ENCODE assay signal across 1 cellular context in genomic region chr12:76081909-76082308, GRCh38.
TF ChIP-seq lines count a peak whose summit lies in the region.

No MANE protein-coding gene starts in this region.

TF ChIP-seq in K562, 482 proteins besides CTCF, POLR2A, EP300 and RAD21 (continued from another document):
- TF ChIP-seq, protein P1, sequence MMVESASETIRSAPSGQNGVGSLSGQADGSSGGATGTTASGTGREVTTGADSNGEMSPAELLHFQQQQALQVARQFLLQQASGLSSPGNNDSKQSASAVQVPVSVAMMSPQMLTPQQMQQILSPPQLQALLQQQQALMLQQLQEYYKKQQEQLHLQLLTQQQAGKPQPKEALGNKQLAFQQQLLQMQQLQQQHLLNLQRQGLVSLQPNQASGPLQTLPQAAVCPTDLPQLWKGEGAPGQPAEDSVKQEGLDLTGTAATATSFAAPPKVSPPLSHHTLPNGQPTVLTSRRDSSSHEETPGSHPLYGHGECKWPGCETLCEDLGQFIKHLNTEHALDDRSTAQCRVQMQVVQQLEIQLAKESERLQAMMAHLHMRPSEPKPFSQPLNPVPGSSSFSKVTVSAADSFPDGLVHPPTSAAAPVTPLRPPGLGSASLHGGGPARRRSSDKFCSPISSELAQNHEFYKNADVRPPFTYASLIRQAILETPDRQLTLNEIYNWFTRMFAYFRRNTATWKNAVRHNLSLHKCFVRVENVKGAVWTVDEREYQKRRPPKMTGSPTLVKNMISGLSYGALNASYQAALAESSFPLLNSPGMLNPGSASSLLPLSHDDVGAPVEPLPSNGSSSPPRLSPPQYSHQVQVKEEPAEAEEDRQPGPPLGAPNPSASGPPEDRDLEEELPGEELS (CRISPR knock-in tag; IDR thresholded peaks at IDR 0.05; ENCODE audit: borderline replicate concordance): no peak
- no peak for TF ChIP-seq ZNF239 (CRISPR knock-in tag; IDR thresholded peaks at IDR 0.05)
- no peak for TF ChIP-seq AFF1 (IDR thresholded peaks at IDR 0.05; ENCODE audit: low read depth in 1 of 2, partially characterized antibody in 2 of 2)
- no peak for TF ChIP-seq POLR2G (IDR thresholded peaks at IDR 0.05; ENCODE audit: low read depth, low read length)
- 0 out of 2 replicates have a peak, but pooled peaks have one; percentile 15 for TF ChIP-seq DPF2 (IDR thresholded peaks at IDR 0.05)
- TF ChIP-seq DACH1 (IDR thresholded peaks at IDR 0.05; ENCODE audit: partially characterized antibody): peak; percentile 71
- TF ChIP-seq TOE1 (IDR thresholded peaks at IDR 0.05; ENCODE audit: borderline replicate concordance): no peak
- no peak for TF ChIP-seq TOE1 (CRISPR knock-in tag; IDR thresholded peaks at IDR 0.05; ENCODE audit: borderline replicate concordance, low read depth)
- peak; percentile 30 for TF ChIP-seq C11orf30 (IDR thresholded peaks at IDR 0.05; ENCODE audit: low read depth)
- TF ChIP-seq SIX5 (IDR thresholded peaks at IDR 0.05; ENCODE audit: borderline replicate concordance in 1 of 2, insufficient read depth in 1 of 2, low read depth in 1 of 2, low read length in 2 of 2): no peak
- TF ChIP-seq WHSC1 (IDR thresholded peaks at IDR 0.05; ENCODE audit: low read length): no peak
- no peak for TF ChIP-seq FOS (IDR thresholded peaks at IDR 0.05; ENCODE audit: extremely low read depth, insufficient read length)
- no peak for TF ChIP-seq EWSR1 (IDR thresholded peaks at IDR 0.05; ENCODE audit: borderline replicate concordance, low read depth, partially characterized antibody)
- TF ChIP-seq ELF1 (tag; IDR thresholded peaks at IDR 0.05): no peak
- no peak for TF ChIP-seq ARNT (IDR thresholded peaks at IDR 0.05)
- TF ChIP-seq, protein P2, sequence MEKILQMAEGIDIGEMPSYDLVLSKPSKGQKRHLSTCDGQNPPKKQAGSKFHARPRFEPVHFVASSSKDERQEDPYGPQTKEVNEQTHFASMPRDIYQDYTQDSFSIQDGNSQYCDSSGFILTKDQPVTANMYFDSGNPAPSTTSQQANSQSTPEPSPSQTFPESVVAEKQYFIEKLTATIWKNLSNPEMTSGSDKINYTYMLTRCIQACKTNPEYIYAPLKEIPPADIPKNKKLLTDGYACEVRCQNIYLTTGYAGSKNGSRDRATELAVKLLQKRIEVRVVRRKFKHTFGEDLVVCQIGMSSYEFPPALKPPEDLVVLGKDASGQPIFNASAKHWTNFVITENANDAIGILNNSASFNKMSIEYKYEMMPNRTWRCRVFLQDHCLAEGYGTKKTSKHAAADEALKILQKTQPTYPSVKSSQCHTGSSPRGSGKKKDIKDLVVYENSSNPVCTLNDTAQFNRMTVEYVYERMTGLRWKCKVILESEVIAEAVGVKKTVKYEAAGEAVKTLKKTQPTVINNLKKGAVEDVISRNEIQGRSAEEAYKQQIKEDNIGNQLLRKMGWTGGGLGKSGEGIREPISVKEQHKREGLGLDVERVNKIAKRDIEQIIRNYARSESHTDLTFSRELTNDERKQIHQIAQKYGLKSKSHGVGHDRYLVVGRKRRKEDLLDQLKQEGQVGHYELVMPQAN (IDR thresholded peaks at IDR 0.05; ENCODE audit: borderline replicate concordance): no peak
- TF ChIP-seq, protein P3, sequence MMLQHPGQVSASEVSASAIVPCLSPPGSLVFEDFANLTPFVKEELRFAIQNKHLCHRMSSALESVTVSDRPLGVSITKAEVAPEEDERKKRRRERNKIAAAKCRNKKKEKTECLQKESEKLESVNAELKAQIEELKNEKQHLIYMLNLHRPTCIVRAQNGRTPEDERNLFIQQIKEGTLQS (IDR thresholded peaks at IDR 0.05): peak; percentile 75
- TF ChIP-seq, protein P3 (CRISPR knock-in tag; conservative IDR thresholded peaks at IDR 0.05): no peak
- peak; percentile 67; the same call in 1 of the 2 replicates for TF ChIP-seq NFE2L1 (tag; IDR thresholded peaks at IDR 0.05; ENCODE audit: borderline replicate concordance, low read depth)
- TF ChIP-seq NFE2 (IDR thresholded peaks at IDR 0.05; ENCODE audit: low read depth): peak; percentile 40; the same call in 1 of the 2 replicates
- TF ChIP-seq, protein P4, sequence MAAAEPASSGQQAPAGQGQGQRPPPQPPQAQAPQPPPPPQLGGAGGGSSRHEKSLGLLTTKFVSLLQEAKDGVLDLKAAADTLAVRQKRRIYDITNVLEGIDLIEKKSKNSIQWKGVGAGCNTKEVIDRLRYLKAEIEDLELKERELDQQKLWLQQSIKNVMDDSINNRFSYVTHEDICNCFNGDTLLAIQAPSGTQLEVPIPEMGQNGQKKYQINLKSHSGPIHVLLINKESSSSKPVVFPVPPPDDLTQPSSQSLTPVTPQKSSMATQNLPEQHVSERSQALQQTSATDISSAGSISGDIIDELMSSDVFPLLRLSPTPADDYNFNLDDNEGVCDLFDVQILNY (CRISPR knock-in tag; IDR thresholded peaks at IDR 0.05): no peak
- TF ChIP-seq JUNB (CRISPR knock-in tag; conservative IDR thresholded peaks at IDR 0.05): no peak
- TF ChIP-seq HOXB6 (CRISPR knock-in tag; IDR thresholded peaks at IDR 0.05; ENCODE audit: borderline replicate concordance): no peak
- TF ChIP-seq MAFF (IDR thresholded peaks at IDR 0.05; ENCODE audit: low read length): peak; percentile 52
- no peak for TF ChIP-seq SRSF7 (optimal IDR thresholded peaks at IDR 0.05; ENCODE audit: low read depth, low read length)
- no peak for TF ChIP-seq ZNF830 (CRISPR knock-in tag; IDR thresholded peaks at IDR 0.05)
- TF ChIP-seq ZNF707 (CRISPR knock-in tag; conservative IDR thresholded peaks at IDR 0.05): no peak
- no peak for TF ChIP-seq PYGO2 (tag; IDR thresholded peaks at IDR 0.05)
- TF ChIP-seq, protein P5, sequence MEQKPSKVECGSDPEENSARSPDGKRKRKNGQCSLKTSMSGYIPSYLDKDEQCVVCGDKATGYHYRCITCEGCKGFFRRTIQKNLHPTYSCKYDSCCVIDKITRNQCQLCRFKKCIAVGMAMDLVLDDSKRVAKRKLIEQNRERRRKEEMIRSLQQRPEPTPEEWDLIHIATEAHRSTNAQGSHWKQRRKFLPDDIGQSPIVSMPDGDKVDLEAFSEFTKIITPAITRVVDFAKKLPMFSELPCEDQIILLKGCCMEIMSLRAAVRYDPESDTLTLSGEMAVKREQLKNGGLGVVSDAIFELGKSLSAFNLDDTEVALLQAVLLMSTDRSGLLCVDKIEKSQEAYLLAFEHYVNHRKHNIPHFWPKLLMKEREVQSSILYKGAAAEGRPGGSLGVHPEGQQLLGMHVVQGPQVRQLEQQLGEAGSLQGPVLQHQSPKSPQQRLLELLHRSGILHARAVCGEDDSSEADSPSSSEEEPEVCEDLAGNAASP (IDR thresholded peaks at IDR 0.05): no peak
- no peak for TF ChIP-seq IFI16 (CRISPR knock-in tag; IDR thresholded peaks at IDR 0.05)
- peak; percentile 81 for TF ChIP-seq MAFG (tag; conservative IDR thresholded peaks at IDR 0.05)
- no peak for TF ChIP-seq LARP7 (IDR thresholded peaks at IDR 0.05)
- TF ChIP-seq ZNF316 (IDR thresholded peaks at IDR 0.05): peak; percentile 71
- no peak for TF ChIP-seq ILK (tag; IDR thresholded peaks at IDR 0.05; ENCODE audit: borderline replicate concordance, low read depth)
- TF ChIP-seq, protein P6, sequence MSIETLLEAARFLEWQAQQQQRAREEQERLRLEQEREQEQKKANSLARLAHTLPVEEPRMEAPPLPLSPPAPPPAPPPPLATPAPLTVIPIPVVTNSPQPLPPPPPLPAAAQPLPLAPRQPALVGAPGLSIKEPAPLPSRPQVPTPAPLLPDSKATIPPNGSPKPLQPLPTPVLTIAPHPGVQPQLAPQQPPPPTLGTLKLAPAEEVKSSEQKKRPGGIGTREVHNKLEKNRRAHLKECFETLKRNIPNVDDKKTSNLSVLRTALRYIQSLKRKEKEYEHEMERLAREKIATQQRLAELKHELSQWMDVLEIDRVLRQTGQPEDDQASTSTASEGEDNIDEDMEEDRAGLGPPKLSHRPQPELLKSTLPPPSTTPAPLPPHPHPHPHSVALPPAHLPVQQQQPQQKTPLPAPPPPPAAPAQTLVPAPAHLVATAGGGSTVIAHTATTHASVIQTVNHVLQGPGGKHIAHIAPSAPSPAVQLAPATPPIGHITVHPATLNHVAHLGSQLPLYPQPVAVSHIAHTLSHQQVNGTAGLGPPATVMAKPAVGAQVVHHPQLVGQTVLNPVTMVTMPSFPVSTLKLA (conservative IDR thresholded peaks at IDR 0.05): no peak
- no peak for TF ChIP-seq ZNF24 (IDR thresholded peaks at IDR 0.05)
- no peak for TF ChIP-seq CCNT2 (IDR thresholded peaks at IDR 0.05; ENCODE audit: borderline replicate concordance, extremely low read depth, insufficient read length, low read depth, low read length)
- TF ChIP-seq CEBPB (tag; IDR thresholded peaks at IDR 0.05): no peak
- TF ChIP-seq, protein P7, sequence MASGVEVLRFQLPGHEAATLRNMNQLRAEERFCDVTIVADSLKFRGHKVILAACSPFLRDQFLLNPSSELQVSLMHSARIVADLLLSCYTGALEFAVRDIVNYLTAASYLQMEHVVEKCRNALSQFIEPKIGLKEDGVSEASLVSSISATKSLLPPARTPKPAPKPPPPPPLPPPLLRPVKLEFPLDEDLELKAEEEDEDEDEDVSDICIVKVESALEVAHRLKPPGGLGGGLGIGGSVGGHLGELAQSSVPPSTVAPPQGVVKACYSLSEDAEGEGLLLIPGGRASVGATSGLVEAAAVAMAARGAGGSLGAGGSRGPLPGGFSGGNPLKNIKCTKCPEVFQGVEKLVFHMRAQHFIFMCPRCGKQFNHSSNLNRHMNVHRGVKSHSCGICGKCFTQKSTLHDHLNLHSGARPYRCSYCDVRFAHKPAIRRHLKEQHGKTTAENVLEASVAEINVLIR (CRISPR knock-in tag; IDR thresholded peaks at IDR 0.05): no peak
- TF ChIP-seq ZNF785 (CRISPR knock-in tag; IDR thresholded peaks at IDR 0.05): no peak
- no peak for TF ChIP-seq ZNF778 (CRISPR knock-in tag; IDR thresholded peaks at IDR 0.05)
- no peak for TF ChIP-seq KLF6 (CRISPR knock-in tag; IDR thresholded peaks at IDR 0.05; ENCODE audit: borderline replicate concordance)
- no peak for TF ChIP-seq MYNN (IDR thresholded peaks at IDR 0.05)
- no peak for TF ChIP-seq MYNN (CRISPR knock-in tag; IDR thresholded peaks at IDR 0.05)
